In the genomic region with DNA sequence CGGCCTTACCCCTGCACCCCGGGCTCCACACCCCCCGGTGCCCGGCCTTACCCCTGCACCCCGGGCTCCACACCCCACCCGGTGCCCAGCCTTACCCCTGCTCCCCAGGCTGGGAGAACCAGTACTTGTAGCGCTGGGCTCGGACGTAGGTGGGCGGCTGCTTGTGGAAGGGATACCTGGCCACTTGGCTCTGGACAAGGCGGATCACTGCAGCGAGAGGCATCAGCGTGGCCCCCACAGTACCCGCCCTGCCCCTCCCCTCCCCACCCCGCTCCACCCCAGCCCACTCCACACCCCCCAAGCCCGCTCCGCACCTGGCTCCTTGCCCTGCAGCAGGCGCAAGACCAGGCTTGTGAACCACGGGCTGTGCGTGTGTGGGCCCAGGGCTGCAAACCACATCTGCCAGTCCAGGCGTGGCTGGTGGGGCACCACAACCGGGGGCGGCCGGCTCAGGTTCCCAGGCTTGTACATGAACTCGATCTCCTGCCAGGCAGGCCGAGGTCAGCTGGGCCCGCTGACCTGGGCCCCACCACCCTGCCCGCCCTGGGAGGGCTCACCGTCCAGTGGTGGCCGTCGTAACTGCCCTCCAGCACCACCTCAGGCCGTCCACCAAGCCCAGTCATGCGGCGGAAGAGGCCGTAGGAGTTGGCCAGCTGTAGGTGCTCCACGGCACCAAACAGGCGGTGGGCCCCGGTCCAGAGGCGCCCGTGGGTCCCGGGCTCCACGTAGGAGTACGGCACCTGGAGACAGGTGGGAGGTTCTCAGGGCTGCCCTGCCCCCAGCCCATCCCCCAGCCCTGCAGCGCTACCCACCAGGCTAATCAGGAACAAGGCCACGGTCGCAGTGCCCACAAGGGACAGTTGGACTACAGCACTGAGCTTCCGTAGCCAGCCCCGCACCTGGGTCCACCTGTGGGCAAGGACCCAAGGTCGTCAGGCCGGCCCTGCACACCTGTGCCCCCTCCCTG, we compare ENCODE assay signal across 30 cellular contexts. TPM values are rescaled to one million over a fixed set of nuclear protein-coding genes. Genes with fewer than 3 reads are reported as not detected.
DNase-seq lines count a peak whose midpoint lies in the region; ATAC-seq and TF ChIP-seq lines count a peak whose summit lies in the region.
"Had no signal": no experiment of that assay in that cellular context is flagged by ENCODE, and none has a peak within 500 bp of the region (broad histone marks: within the 10 kb centered on the region; RNA-seq: fewer than 3 reads in every experiment).

No MANE protein-coding gene starts in this region.

- H3K4me1 Mint-ChIP-seq in type B pancreatic cell (ENCODE audit: unreplicated experiment), result peaks cover 7% of the 10 kb centered on the region

- no peak for ATAC-seq in Right ventricle myocardium inferior
- peak; percentile 18 for ATAC-seq in foreskin keratinocyte
- ATAC-seq in HG03280 (IDR thresholded peaks at IDR 0.05; ENCODE audit: unreplicated experiment), result no peak
- no peak for ATAC-seq in activated CD4-positive, CD25-positive, alpha-beta regulatory T cell treated with anti-CD3 and anti-CD28 coated beads, Interleukin-2, amount 50 U/mL, for 24 hours
- ATAC-seq: activated naive CD8-positive, alpha-beta T cell treated with anti-CD3 and anti-CD28 coated beads, Interleukin-2, amount 50 U/mL, for 24 hours had no signal

- H3K36me3 ChIP-seq in left ventricle myocardium inferior, result peaks cover 34% of the 10 kb centered on the region
- H3K36me3 ChIP-seq: neural progenitor cell had no signal

- DNase-seq in Right ventricle myocardium inferior (ENCODE audit: missing footprints) (peak; percentile 74), left ventricle myocardium inferior (no peak), RWPE1 (ENCODE audit: low spot score) (no peak), foreskin keratinocyte (peak in 1 of 2 donors; percentile 53), type B pancreatic cell (ENCODE audit: extremely low spot score, unreplicated experiment) (peak; percentile 70), SK-N-DZ (ENCODE audit: low spot score) (no peak)
- DNase-seq: activated CD4-positive, alpha-beta T cell treated with anti-CD3 and anti-CD28 coated beads, Interleukin-2, amount 50 U/mL, for 1 hour; activated gamma-delta T cell treated with Interleukin-2 at 50 U/mL for 16 hours; activated T-cell treated with anti-CD3 and anti-CD28 coated beads, Interleukin-2, amount 50 U/mL, for 1 hour; central memory CD4-positive, alpha-beta T cell; DMS153; foreskin melanocyte; hippocampal formation; immature natural killer cell; mesenchymal stem cell; NCI-H1417; NCI-H2081; NCI-H345; NCI-H774; stomach; T1000; tibial artery had no signal

- TF ChIP-seq CTCF in left ventricle myocardium inferior (IDR thresholded peaks at IDR 0.05; ENCODE audit: borderline replicate concordance) (no peak), RWPE1 (conservative IDR thresholded peaks at IDR 0.05; ENCODE audit: low read depth) (no peak), foreskin keratinocyte (conservative IDR thresholded peaks at IDR 0.05) (no peak), type B pancreatic cell (conservative IDR thresholded peaks at IDR 0.05) (no peak)

- no peaks in the 10 kb centered on the region for H3K9me3 ChIP-seq in left ventricle myocardium inferior (replicated peaks)
- H3K9me3 ChIP-seq: esophagus muscularis mucosa, SJCRH30, stomach, tibial artery had no signal

- H3K4me1 ChIP-seq in left ventricle myocardium inferior, result peaks cover 31% of the 10 kb centered on the region
- H3K4me1 ChIP-seq in foreskin keratinocyte, result peaks cover 8% of the 10 kb centered on the region

- H3K27ac ChIP-seq in left ventricle myocardium inferior (replicated peaks) (no peak overlapping the region), RWPE1 (peak overlapping the region; percentile 84), foreskin keratinocyte (no peak overlapping the region)
- H3K27ac ChIP-seq: esophagus muscularis mucosa, neural progenitor cell, SJCRH30, stomach, tibial artery, VCaP had no signal

- no peaks in the 10 kb centered on the region for H3K27me3 Mint-ChIP-seq in type B pancreatic cell
- H3K27me3 Mint-ChIP-seq: activated naive CD8-positive, alpha-beta T cell treated with anti-CD3 and anti-CD28 coated beads, Interleukin-2, amount 50 U/mL, for 24 hours had no signal

- H3K27me3 ChIP-seq in left ventricle myocardium inferior (ENCODE audit: low read depth) (no peaks in the 10 kb centered on the region), foreskin keratinocyte (no peaks in the 10 kb centered on the region)
- H3K27me3 ChIP-seq: esophagus muscularis mucosa, neural progenitor cell, SJCRH30, stomach, tibial artery had no signal

- H3K9me3 Mint-ChIP-seq in type B pancreatic cell, result no peaks in the 10 kb centered on the region
- H3K9me3 Mint-ChIP-seq: activated naive CD8-positive, alpha-beta T cell treated with anti-CD3 and anti-CD28 coated beads, Interleukin-2, amount 50 U/mL, for 24 hours; immature natural killer cell; neural progenitor cell had no signal

- H3K36me3 Mint-ChIP-seq in type B pancreatic cell, result no peaks in the 10 kb centered on the region
- H3K36me3 Mint-ChIP-seq: immature natural killer cell had no signal

- CTCF ChIA-PET in RWPE1 (lab: Yijun Ruan, JAX), result interaction anchor here (0.6 kb wide), 1 partner anchor 25 kb away, joined by 3 read pairs; no protein-coding TSS in a partner anchor

- no peak overlapping the region for H3K4me3 Mint-ChIP-seq in type B pancreatic cell
- H3K4me3 Mint-ChIP-seq: activated naive CD8-positive, alpha-beta T cell treated with anti-CD3 and anti-CD28 coated beads, Interleukin-2, amount 50 U/mL, for 24 hours; neural progenitor cell had no signal

- POLR2A ChIA-PET in RWPE1 (lab: Yijun Ruan, JAX; ENCODE audit: low non-redundant PET), result no interaction called here

- H3K4me3 ChIP-seq in left ventricle myocardium inferior, result no peak overlapping the region
- H3K4me3 ChIP-seq: esophagus muscularis mucosa, neural progenitor cell, SJCRH30, stomach, tibial artery had no signal

- no peak overlapping the region for H3K27ac Mint-ChIP-seq in type B pancreatic cell
- H3K27ac Mint-ChIP-seq: activated naive CD8-positive, alpha-beta T cell treated with anti-CD3 and anti-CD28 coated beads, Interleukin-2, amount 50 U/mL, for 24 hours; immature natural killer cell; neural progenitor cell had no signal

- intact Hi-C loops in Right ventricle myocardium inferior (cut with DNase I) (loop anchor here (5.0 kb wide), 2 partner anchors 78 to 252 kb away; partner anchors contain the start of genes CHKB and HDAC10), left ventricle myocardium inferior (cut with micrococcal nuclease) (no loop called here)

RNA-seq across cellular contexts. Expression of gene LMF2, which starts 3.0 kb away (rescaled TPM):
- total RNA-seq in Right ventricle myocardium inferior (24.9 TPM), left ventricle myocardium inferior (23.4 TPM), foreskin keratinocyte (39.3 and 44.0 TPM in 2 replicates), type B pancreatic cell (ENCODE audit: low replicate concordance) (65.5 and 74.0 TPM in 2 replicates)
- 56.2 and 65.4 TPM in 2 replicates for polyA plus RNA-seq in foreskin keratinocyte
- polyA plus RNA-seq in SK-N-DZ (2014; cell fraction: cytosol; rRNA removed), result 22.3 and 32.0 TPM in 2 replicates
- polyA plus RNA-seq in SK-N-DZ (2014; cell fraction: nucleus; rRNA removed), result 426 and 427 TPM in 2 replicates

RNA-seq across cellular contexts. Expression of gene NCAPH2, which starts 3.5 kb away (rescaled TPM):
- total RNA-seq in Right ventricle myocardium inferior, result 26.7 TPM
- 27.7 TPM for total RNA-seq in left ventricle myocardium inferior
- total RNA-seq in foreskin keratinocyte, result 66.6 and 68.4 TPM in 2 replicates
- 54.9 and 56.9 TPM in 2 replicates for polyA plus RNA-seq in foreskin keratinocyte
- 60.0 and 75.2 TPM in 2 replicates for total RNA-seq in type B pancreatic cell (ENCODE audit: low replicate concordance)
- polyA plus RNA-seq in SK-N-DZ (2014; cell fraction: cytosol; rRNA removed), result 120 and 139 TPM in 2 replicates
- 392 and 416 TPM in 2 replicates for polyA plus RNA-seq in SK-N-DZ (2014; cell fraction: nucleus; rRNA removed)

RNA-seq across cellular contexts. Expression of gene MIOX, which starts 17.9 kb away (rescaled TPM):
- not detected for total RNA-seq in Right ventricle myocardium inferior
- not detected for total RNA-seq in left ventricle myocardium inferior
- total RNA-seq in foreskin keratinocyte, result not detected in 2 replicates
- polyA plus RNA-seq in foreskin keratinocyte, result 0.04 TPM in 1 of 2 replicates, not detected in the other
- total RNA-seq in type B pancreatic cell (ENCODE audit: low replicate concordance), result 1.2 TPM in 1 of 2 replicates, not detected in the other
- polyA plus RNA-seq in SK-N-DZ (2014; cell fraction: cytosol; rRNA removed), result 0.44 TPM in 1 of 2 replicates, not detected in the other
- polyA plus RNA-seq in SK-N-DZ (2014; cell fraction: nucleus; rRNA removed), result 1.1 TPM in 1 of 2 replicates, not detected in the other
- total RNA-seq: esophagus muscularis mucosa, H7, SJCRH30, stomach had no signal
- polyA plus RNA-seq: immature natural killer cell had no signal

RNA-seq across cellular contexts. Expression of gene SCO2, which starts 20.9 kb away (rescaled TPM):
- not detected for total RNA-seq in Right ventricle myocardium inferior
- not detected for total RNA-seq in left ventricle myocardium inferior
- total RNA-seq in foreskin keratinocyte, result 1.3 and 1.9 TPM in 2 replicates
- polyA plus RNA-seq in foreskin keratinocyte, result 1.5 and 1.8 TPM in 2 replicates
- 2.0 and 6.1 TPM in 2 replicates for total RNA-seq in type B pancreatic cell (ENCODE audit: low replicate concordance)
- 1.1 and 5.1 TPM in 2 replicates for polyA plus RNA-seq in SK-N-DZ (2014; cell fraction: cytosol; rRNA removed)
- 4.3 and 7.6 TPM in 2 replicates for polyA plus RNA-seq in SK-N-DZ (2014; cell fraction: nucleus; rRNA removed)
- total RNA-seq: stomach had no signal

RNA-seq across cellular contexts. Expression of gene ADM2, which starts 23.2 kb away (rescaled TPM):
- total RNA-seq in Right ventricle myocardium inferior (not detected), left ventricle myocardium inferior (not detected), foreskin keratinocyte (0.95 and 2.0 TPM in 2 replicates), type B pancreatic cell (ENCODE audit: low replicate concordance) (2.6 and 10.2 TPM in 2 replicates)
- 1.4 and 3.0 TPM in 2 replicates for polyA plus RNA-seq in foreskin keratinocyte
- polyA plus RNA-seq in SK-N-DZ (2014; cell fraction: cytosol; rRNA removed), result 0.09 and 0.17 TPM in 2 replicates
- polyA plus RNA-seq in SK-N-DZ (2014; cell fraction: nucleus; rRNA removed), result 0.08 and 0.36 TPM in 2 replicates
- total RNA-seq: SJCRH30 had no signal

Comparison
In these comparisons a context has a peak if more than half of its experiments do, and no peak if none do; other contexts are left out.
1. DNase-seq: peak in Right ventricle myocardium inferior (single experiment) and type B pancreatic cell (single experiment); none in left ventricle myocardium inferior (single experiment), RWPE1 (single experiment) and SK-N-DZ (single experiment).